ENCODE assay signal across 7 cellular contexts in genomic region chr3:100708644-100708988, GRCh38. TPM values are rescaled to one million over a fixed set of nuclear protein-coding genes. Genes with fewer than 3 reads are reported as not detected.
DNase-seq lines count a peak whose midpoint lies in the region; ATAC-seq and TF ChIP-seq lines count a peak whose summit lies in the region.

No MANE protein-coding gene starts in this region.

- H3K9ac ChIP-seq in HUES48 (ENCODE audit: low read depth, low read length), result peak overlapping the region; percentile 98; the same call in 1 of the 2 replicates

- H3K36me3 ChIP-seq in HUES48 (ENCODE audit: control insufficient read depth, insufficient read depth, low read length), result peaks cover 10% of the 10 kb centered on the region
- H3K36me3 ChIP-seq in stomach, result peaks cover 0 to 2% (median 2%) of the 10 kb centered on the region in 4 donors

- WGBS in stomach, 5 donors, result 71 to 89% (median 84%) methylated on average over 3 of the region's 3 CpGs

- intact Hi-C loops in activated T-helper 2 cell treated with anti-CD3 and anti-CD28 coated beads, Interferon-gamma antibody, Interleukin-2, Interleukin-4, amounts not matched to agents 10 μg/mL and 5 μg/mL and 100 μg/mL, durations not matched to agents 14 hours and 24 hours and 36 hours (cut with micrococcal nuclease), result loop anchor here (5.0 kb wide), 1 partner anchor 106 kb away; no protein-coding TSS in a partner anchor
- intact Hi-C loops in stomach (cut with DNase I; ENCODE audit: low total_unique reads), result no loop called here

- peaks cover 11% of the 10 kb centered on the region for H3K9me3 Mint-ChIP-seq in activated T-helper 2 cell treated with anti-CD3 and anti-CD28 coated beads, Interferon-gamma antibody, Interleukin-2, Interleukin-4, amounts not matched to agents 10 μg/mL and 5 μg/mL and 100 μg/mL, durations not matched to agents 14 hours and 24 hours and 36 hours

- no peak for TF ChIP-seq CTCF in stomach (IDR thresholded peaks at IDR 0.05)

- peak overlapping the region; percentile 91 for H3K4me3 ChIP-seq in HUES48 (ENCODE audit: low read depth, low read length)
- peak overlapping the region; percentile 40; the same call in 1 of the 2 replicates for H3K4me3 ChIP-seq in iPS-18c (ENCODE audit: insufficient read depth, low read depth, low read length)
- H3K4me3 ChIP-seq in stomach, result peak overlapping the region; percentile 79 to 96 (median 86)

- H3K27ac ChIP-seq in HUES48 (ENCODE audit: low read depth, low read length), result peak overlapping the region; percentile 99
- H3K27ac ChIP-seq in stomach, result peak overlapping the region; percentile 19 to 100 (median 98)

- H3K4me1 ChIP-seq in HUES48 (ENCODE audit: control insufficient read depth, insufficient read depth, low read length), result peaks cover 9% of the 10 kb centered on the region; the same call in 1 of the 2 replicates
- peaks cover 8 to 40% (median 28%) of the 10 kb centered on the region in 4 donors for H3K4me1 ChIP-seq in stomach

- H3K9me3 ChIP-seq in HUES48 (ENCODE audit: control insufficient read depth, insufficient read depth, low read length) (no peaks in the 10 kb centered on the region), iPS-18c (ENCODE audit: control insufficient read depth, insufficient read depth, low read length) (peaks cover 4% of the 10 kb centered on the region), stomach (no peaks in the 10 kb centered on the region)

- H3K4me1 Mint-ChIP-seq in activated T-helper 2 cell treated with anti-CD3 and anti-CD28 coated beads, Interferon-gamma antibody, Interleukin-2, Interleukin-4, amounts not matched to agents 10 μg/mL and 5 μg/mL and 100 μg/mL, durations not matched to agents 14 hours and 24 hours and 36 hours (ENCODE audit: low read depth), result peaks cover 40% of the 10 kb centered on the region

- H3K27me3 Mint-ChIP-seq in activated T-helper 2 cell treated with anti-CD3 and anti-CD28 coated beads, Interferon-gamma antibody, Interleukin-2, Interleukin-4, amounts not matched to agents 10 μg/mL and 5 μg/mL and 100 μg/mL, durations not matched to agents 14 hours and 24 hours and 36 hours (ENCODE audit: low read depth), result no peaks in the 10 kb centered on the region

- peaks cover 29% of the 10 kb centered on the region for H3K27me3 ChIP-seq in HUES48 (ENCODE audit: control insufficient read depth, insufficient read depth, low read length)
- H3K27me3 ChIP-seq in stomach, result peaks cover 0 to 14% (median 0%) of the 10 kb centered on the region in 3 donors

- peak overlapping the region; percentile 83 for H3K4me3 Mint-ChIP-seq in activated T-helper 2 cell treated with anti-CD3 and anti-CD28 coated beads, Interferon-gamma antibody, Interleukin-2, Interleukin-4, amounts not matched to agents 10 μg/mL and 5 μg/mL and 100 μg/mL, durations not matched to agents 14 hours and 24 hours and 36 hours (ENCODE audit: low read depth)

- no peak for DNase-seq in activated T-helper 2 cell treated with anti-CD3 and anti-CD28 coated beads, Interferon-gamma antibody, Interleukin-2, Interleukin-4, amounts not matched to agents 10 μg/mL and 5 μg/mL and 100 μg/mL, durations not matched to agents 14 hours and 24 hours and 36 hours (ENCODE audit: low spot score)
- DNase-seq in stomach (no peak), SIG-M5 (lab: John Stamatoyannopoulos, UW) (no peak), NCI-H128 (lab: John Stamatoyannopoulos, UW; ENCODE audit: unreplicated experiment) (no peak)

- no peak for ATAC-seq in GM21360 (IDR thresholded peaks at IDR 0.05; ENCODE audit: unreplicated experiment)

- no peak for TF ChIP-seq EP300 in stomach (IDR thresholded peaks at IDR 0.05)

- H3K27ac Mint-ChIP-seq in activated T-helper 2 cell treated with anti-CD3 and anti-CD28 coated beads, Interferon-gamma antibody, Interleukin-2, Interleukin-4, amounts not matched to agents 10 μg/mL and 5 μg/mL and 100 μg/mL, durations not matched to agents 14 hours and 24 hours and 36 hours, result peak overlapping the region; percentile 81

- no peak for TF ChIP-seq POLR2A in stomach (IDR thresholded peaks at IDR 0.05)

- H3K36me3 Mint-ChIP-seq in activated T-helper 2 cell treated with anti-CD3 and anti-CD28 coated beads, Interferon-gamma antibody, Interleukin-2, Interleukin-4, amounts not matched to agents 10 μg/mL and 5 μg/mL and 100 μg/mL, durations not matched to agents 14 hours and 24 hours and 36 hours (ENCODE audit: low read depth), result peaks cover 32% of the 10 kb centered on the region

RNA-seq across cellular contexts. Expression of gene TFG, which starts 0.7 kb away (rescaled TPM):
- total RNA-seq in activated T-helper 2 cell treated with anti-CD3 and anti-CD28 coated beads, Interferon-gamma antibody, Interleukin-2, Interleukin-4, amounts not matched to agents 10 μg/mL and 5 μg/mL and 100 μg/mL, durations not matched to agents 14 hours and 24 hours and 36 hours, result 79.3 and 81.2 TPM in 2 replicates
- 10 to 100 TPM; 15.8 to 90.9 (median 39.7) TPM for total RNA-seq in stomach
- 10 to 100 TPM; 52.6 to 57.9 (median 54.4) TPM for polyA plus RNA-seq in stomach

Comparison
In these comparisons a context has a peak if more than half of its experiments do, and no peak if none do; other contexts are left out.
1. H3K4me3 ChIP-seq: peak in every context shown above with its lines; median percentile 91 in HUES48; 86 in stomach; 40 in iPS-18c.